8 cellular contexts compared by ENCODE assay signal in genomic region chr3:42032693-42033349, GRCh38. TPM values are rescaled to one million over a fixed set of nuclear protein-coding genes. Genes with fewer than 3 reads are reported as not detected.
DNase-seq lines count a peak whose midpoint lies in the region; ATAC-seq, FAIRE-seq and TF ChIP-seq lines count a peak whose summit lies in the region.

No MANE protein-coding gene starts in this region.

- peaks cover 0 to 4% (median 0%) of the 10 kb centered on the region in 7 donors for H3K9me3 Mint-ChIP-seq in CD14-positive monocyte

- peak in 2 of 4 donors; percentile 39 to 66 for TF ChIP-seq EP300 in upper lobe of left lung (IDR thresholded peaks at IDR 0.05)

- TF ChIP-seq CTCF in CD14-positive monocyte (IDR thresholded peaks at IDR 0.05) (no peak), bronchial epithelial cell (IDR thresholded peaks at IDR 0.05; ENCODE audit: insufficient read depth, low read length, severe bottlenecking) (no peak), lower leg skin (IDR thresholded peaks at IDR 0.05) (no peak), upper lobe of left lung (IDR thresholded peaks at IDR 0.05) (no peak)

- H3K36me3 ChIP-seq in bronchial epithelial cell (ENCODE audit: control insufficient read depth, insufficient read depth, low read length): peaks cover 4% of the 10 kb centered on the region
- peaks cover 0 to 6% (median 2%) of the 10 kb centered on the region in 4 donors for H3K36me3 ChIP-seq in upper lobe of left lung

- H3K27ac ChIP-seq in upper lobe of left lung: peak overlapping the region; percentile 71 to 76 (median 72)

- no peak for FAIRE-seq in bronchial epithelial cell (lab: Jason Lieb, UNC)

- H3K4me3 Mint-ChIP-seq in CD14-positive monocyte: no peak overlapping the region

- peak overlapping the region in 6 of 7 donors; percentile 12 to 81 (median 52) for H3K27ac Mint-ChIP-seq in CD14-positive monocyte

- DNase-seq in CD14-positive monocyte (ENCODE audit: low spot score) (no peak), NCI-H2081 (lab: John Stamatoyannopoulos, UW) (peak; percentile 60 to 75), bronchial epithelial cell (ENCODE audit: low read depth) (peak; percentile 59), lower leg skin (ENCODE audit: low spot score in 2 of 2) (peak; percentile 79 to 95), upper lobe of left lung (peak in 1 of 2 donors; percentile 93), activated T-cell treated with anti-CD3 and anti-CD28 coated beads for 4 hours (no peak), germinal center (ENCODE audit: low spot score) (no peak)
- DNase-seq in stimulated activated CD4-positive, alpha-beta T cell treated with anti-CD3 and anti-CD28 coated beads, Interleukin-12 subunit alpha, Interleukin-12 subunit beta, amount 100 ng/mL, for 4 hours: no peak

- peaks cover 41% of the 10 kb centered on the region for H3K4me1 Mint-ChIP-seq in CD14-positive monocyte

- H3K4me3 ChIP-seq in bronchial epithelial cell (ENCODE audit: low read depth, low read length) (no peak overlapping the region), lower leg skin (ENCODE audit: low read depth, poor library complexity, severe bottlenecking) (no peak overlapping the region), upper lobe of left lung (no peak overlapping the region)

- 52 to 55% methylated on average over 15 of the region's 15 CpGs for WGBS in lower leg skin, 2 donors
- 44 to 71% methylated on average over 14 to 15 of the region's 15 CpGs for WGBS in upper lobe of left lung, 2 donors

- TF ChIP-seq POLR2A in lower leg skin (IDR thresholded peaks at IDR 0.05) (no peak), upper lobe of left lung (IDR thresholded peaks at IDR 0.05) (no peak)

- intact Hi-C loops in CD14-positive monocyte (cut with micrococcal nuclease): loop anchor here in 1 of 2 donors (5.0 kb wide), 1 partner anchor 34 kb away; no protein-coding TSS in a partner anchor
- intact Hi-C loops in lower leg skin (cut with DNase I; ENCODE audit: low total_unique reads): no loop called here

- no peaks in the 10 kb centered on the region for H3K27me3 ChIP-seq in bronchial epithelial cell (ENCODE audit: control insufficient read depth, insufficient read depth, low read length)
- no peaks in the 10 kb centered on the region for H3K27me3 ChIP-seq in upper lobe of left lung

- H3K27me3 Mint-ChIP-seq in CD14-positive monocyte (ENCODE audit: low read depth in 3 of 3): peaks cover 0 to 3% (median 2%) of the 10 kb centered on the region in 3 donors

- H3K9me3 ChIP-seq in upper lobe of left lung: no peaks in the 10 kb centered on the region

- peaks cover 28 to 41% of the 10 kb centered on the region in 2 donors for H3K36me3 Mint-ChIP-seq in CD14-positive monocyte

- H3K4me1 ChIP-seq in upper lobe of left lung: peaks cover 47 to 62% (median 55%) of the 10 kb centered on the region in 4 donors

- peak; percentile 83 to 89 for ATAC-seq in upper lobe of left lung (ENCODE audit: low FRiP score in 2 of 2)

RNA-seq across cellular contexts. Expression of gene TRAK1, which starts 58.3 kb away (rescaled TPM):
- 1 to 10 TPM; 6.6 to 7.0 TPM for polyA plus RNA-seq in CD14-positive monocyte
- total RNA-seq in bronchial epithelial cell (36.1 and 43.5 TPM in 2 replicates), lower leg skin (10 to 100 TPM; 69.0 to 96.3 (median 84.9) TPM), upper lobe of left lung (100 to 1,000 TPM in 1 of 6 donors, 10 to 100 TPM in 5; 46.7 to 107 (median 74.7) TPM)

Comparison
In these comparisons a context has a peak if more than half of its experiments do, and no peak if none do; other contexts are left out.
1. DNase-seq: peak in NCI-H2081 (2 of 2), bronchial epithelial cell (single experiment) and lower leg skin (2 of 2); none in CD14-positive monocyte (single experiment), activated T-cell treated with anti-CD3 and anti-CD28 coated beads for 4 hours (single experiment), stimulated activated CD4-positive, alpha-beta T cell treated with anti-CD3 and anti-CD28 coated beads, Interleukin-12 subunit alpha, Interleukin-12 subunit beta, amount 100 ng/mL, for 4 hours (single experiment) and germinal center (single experiment).